Comparison of ENCODE assay signal across 26 cellular contexts in genomic region chr6:138622967-138623366, GRCh38.
DNase-seq lines count a peak whose midpoint lies in the region; TF ChIP-seq lines count a peak whose summit lies in the region.
"Had no signal": no experiment of that assay in that cellular context is flagged by ENCODE, and none has a peak within 500 bp of the region (broad histone marks: within the 10 kb centered on the region; RNA-seq: fewer than 3 reads in every experiment).

No MANE protein-coding gene starts in this region.

- H2AFZ ChIP-seq in PC-9 = no peak overlapping the region

- no peaks in the 10 kb centered on the region for H3K27me3 ChIP-seq in PC-9 (ENCODE audit: insufficient read depth, low read depth)
- no peaks in the 10 kb centered on the region for H3K27me3 ChIP-seq in sigmoid colon
- H3K27me3 ChIP-seq: brain microvascular endothelial cell, colonic mucosa, heart left ventricle, ovary, Peyer's patch, thyroid gland had no signal

- TF ChIP-seq POLR2A in sigmoid colon (IDR thresholded peaks at IDR 0.05) = no peak

- peaks cover 25% of the 10 kb centered on the region for H3K79me2 ChIP-seq in PC-9 (ENCODE audit: low read depth)

- TF ChIP-seq CTCF in PC-9 (conservative IDR thresholded peaks at IDR 0.05) (no peak), sigmoid colon (IDR thresholded peaks at IDR 0.05) (no peak), CD14-positive monocyte (IDR thresholded peaks at IDR 0.05) (no peak)

- H3K27me3 Mint-ChIP-seq in CD14-positive monocyte (ENCODE audit: low read depth in 3 of 3) = peaks cover 0 to 1% (median 0%) of the 10 kb centered on the region in 3 donors
- H3K27me3 Mint-ChIP-seq: stimulated activated naive CD8-positive, alpha-beta T cell treated with anti-CD3 and anti-CD28 coated beads, Interleukin-15, Interleukin-2, amounts not matched to agents 100 ng/mL and 50 ng/mL, for 24 hours had no signal

- 90 to 92% methylated on average over 5 of the region's 5 CpGs for WGBS in sigmoid colon, 2 donors

- peaks cover 11% of the 10 kb centered on the region; the same call in 1 of the 2 replicates for H4K20me1 ChIP-seq in PC-9 (ENCODE audit: insufficient read depth)

- intact Hi-C loops in PC-9 (cut with micrococcal nuclease; ENCODE audit: unreplicated experiment) (no loop called here), sigmoid colon (cut with DNase I) (no loop called here), CD14-positive monocyte (cut with micrococcal nuclease) (no loop called here)

- H3K9me3 ChIP-seq in PC-9 (ENCODE audit: insufficient read depth, low read depth) (no peaks in the 10 kb centered on the region), sigmoid colon (no peaks in the 10 kb centered on the region)
- H3K9me3 ChIP-seq: colonic mucosa, heart left ventricle, ovary, Peyer's patch, thyroid gland had no signal

- CTCF ChIA-PET in PC-9 (lab: Charles Lee) = no interaction called here

- H3K4me3 Mint-ChIP-seq in CD14-positive monocyte = no peak overlapping the region
- H3K4me3 Mint-ChIP-seq: B cell; endodermal cell; natural killer cell treated with Interleukin-12 subunit alpha and Interleukin-12 subunit beta and Interleukin-15 and Interleukin-18, amount 100 ng/mL, for 72 hours; stimulated activated naive CD8-positive, alpha-beta T cell treated with anti-CD3 and anti-CD28 coated beads, Interleukin-15, Interleukin-2, amounts not matched to agents 100 ng/mL and 50 ng/mL, for 24 hours had no signal

- no peaks in the 10 kb centered on the region for H3F3A ChIP-seq in PC-9 (ENCODE audit: insufficient read depth, low read depth)

- no peak overlapping the region for H3K27ac Mint-ChIP-seq in CD14-positive monocyte
- H3K27ac Mint-ChIP-seq: B cell; endodermal cell; natural killer cell treated with Interleukin-12 subunit alpha and Interleukin-12 subunit beta and Interleukin-15 and Interleukin-18, amount 100 ng/mL, for 72 hours; stimulated activated naive CD8-positive, alpha-beta T cell treated with anti-CD3 and anti-CD28 coated beads, Interleukin-15, Interleukin-2, amounts not matched to agents 100 ng/mL and 50 ng/mL, for 24 hours had no signal

- H3K4me3 ChIP-seq in PC-9 (no peak overlapping the region), sigmoid colon (no peak overlapping the region)
- H3K4me3 ChIP-seq: colonic mucosa, GM12878, heart left ventricle, ovary, Peyer's patch, thyroid gland had no signal

- peak overlapping the region; percentile 40 for H3K27ac ChIP-seq in PC-9
- H3K27ac ChIP-seq in sigmoid colon = no peak overlapping the region
- H3K27ac ChIP-seq: brain microvascular endothelial cell, colonic mucosa, heart left ventricle, ovary, Peyer's patch, thyroid gland had no signal

- H3K4me1 Mint-ChIP-seq in CD14-positive monocyte = no peaks in the 10 kb centered on the region
- H3K4me1 Mint-ChIP-seq: B cell, endodermal cell had no signal

- no TSS peak for BruUV-seq in PC-9 (replicated peaks; lab: Mats Ljungman, UMichigan)

- H3K36me3 ChIP-seq in PC-9 (ENCODE audit: low read depth) = no peaks in the 10 kb centered on the region
- no peaks in the 10 kb centered on the region for H3K36me3 ChIP-seq in sigmoid colon
- H3K36me3 ChIP-seq: brain microvascular endothelial cell, colonic mucosa, heart left ventricle, ovary, Peyer's patch, thyroid gland had no signal

- peaks cover 4% of the 10 kb centered on the region; the same call in 1 of the 2 replicates for H3K9me2 ChIP-seq in PC-9 (ENCODE audit: insufficient read depth)

- no peaks in the 10 kb centered on the region for H3K36me3 Mint-ChIP-seq in CD14-positive monocyte
- H3K36me3 Mint-ChIP-seq: natural killer cell treated with Interleukin-12 subunit alpha and Interleukin-12 subunit beta and Interleukin-15 and Interleukin-18, amount 100 ng/mL, for 72 hours had no signal

- DNase-seq in NCI-H146 (lab: John Stamatoyannopoulos, UW) (peak; percentile 25), NCI-H146 treated with DMSO at 0.1 percent for 48 hours (lab: John Stamatoyannopoulos, UW; ENCODE audit: unreplicated experiment) (no peak), PC-9 (peak; percentile 46 to 71), dermis blood vessel endothelial cell (peak; percentile 87), lung microvascular endothelial cell (ENCODE audit: low read depth in 2 of 2) (peak; percentile 71 to 86), sigmoid colon (no peak), OCI-M1 (lab: John Stamatoyannopoulos, UW) (no peak), CD14-positive monocyte (ENCODE audit: low spot score) (no peak)
- DNase-seq: activated CD4-positive, alpha-beta T cell treated with anti-CD3 and anti-CD28 coated beads, Interleukin-2, amount 50 U/mL, for 48 hours; activated effector memory CD4-positive, alpha-beta T cell treated with Interleukin-2 at 50 U/mL for 16 hours; brain microvascular endothelial cell; colonic mucosa; endodermal cell; heart left ventricle; midbrain; NCI-H1694; NK-92 treated with Interleukin-12 subunit alpha and Interleukin-12 subunit beta, amount 100 ng/mL, for 24 hours; ovary; Peyer's patch; right cardiac atrium; T-helper 9 cell; thyroid gland had no signal

- TF ChIP-seq EP300 in sigmoid colon (IDR thresholded peaks at IDR 0.05) = no peak

- POLR2A ChIA-PET in PC-9 (lab: Charles Lee; ENCODE audit: unreplicated experiment) = no interaction called here

- H3K4me1 ChIP-seq in PC-9 (replicated peaks; ENCODE audit: insufficient read depth) = peaks cover 15% of the 10 kb centered on the region
- no peaks in the 10 kb centered on the region for H3K4me1 ChIP-seq in sigmoid colon
- H3K4me1 ChIP-seq: colonic mucosa, heart left ventricle, Peyer's patch, thyroid gland had no signal

- no peak overlapping the region for H3K4me2 ChIP-seq in PC-9

- H3K9me3 Mint-ChIP-seq in CD14-positive monocyte = peaks cover 0 to 1% (median 0%) of the 10 kb centered on the region in 7 donors
- H3K9me3 Mint-ChIP-seq: endodermal cell; natural killer cell treated with Interleukin-12 subunit alpha and Interleukin-12 subunit beta and Interleukin-15 and Interleukin-18, amount 100 ng/mL, for 72 hours; stimulated activated naive CD8-positive, alpha-beta T cell treated with anti-CD3 and anti-CD28 coated beads, Interleukin-15, Interleukin-2, amounts not matched to agents 100 ng/mL and 50 ng/mL, for 24 hours had no signal

Comparison
In these comparisons a context has a peak if more than half of its experiments do, and no peak if none do; other contexts are left out.
1. DNase-seq: peak in NCI-H146 (single experiment), PC-9 (2 of 2), dermis blood vessel endothelial cell (single experiment) and lung microvascular endothelial cell (2 of 2); none in NCI-H146 treated with DMSO at 0.1 percent for 48 hours (single experiment), sigmoid colon (single experiment), OCI-M1 (single experiment) and CD14-positive monocyte (single experiment).